Comparison of ENCODE assay signal across 8 cellular contexts in the genomic region with DNA sequence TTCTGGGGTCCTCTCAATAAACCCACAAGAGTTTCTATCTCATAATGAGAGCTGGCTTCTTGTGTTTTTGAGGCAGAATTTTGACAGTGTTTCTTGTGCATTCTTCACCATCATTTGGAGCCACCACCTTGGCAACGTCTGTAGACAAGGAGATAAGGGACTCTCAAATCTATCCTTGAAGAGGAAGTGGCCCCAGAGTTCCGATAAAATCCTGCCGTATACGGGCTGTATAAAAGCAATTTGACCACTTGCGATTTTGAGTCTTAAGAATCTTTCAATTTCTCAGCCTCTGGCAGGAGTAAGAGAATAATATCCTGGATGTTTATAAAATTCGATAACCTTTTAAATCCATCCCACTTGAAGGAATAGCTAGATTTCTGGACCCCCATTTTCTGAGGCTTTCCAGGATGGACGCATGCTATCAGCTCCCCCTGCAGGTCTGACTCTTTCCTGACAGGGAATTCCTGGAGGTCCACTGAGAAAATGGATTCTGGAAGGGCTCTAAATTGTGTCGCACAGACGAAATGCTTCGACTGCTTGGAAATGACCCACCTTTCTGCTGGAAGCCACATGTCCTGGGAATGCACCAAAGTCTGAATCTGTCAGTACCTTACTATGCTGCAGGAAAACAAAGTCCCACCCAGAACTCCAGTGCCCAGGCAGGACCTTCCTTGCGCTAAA. TPM values are rescaled to one million over a fixed set of nuclear protein-coding genes. Genes with fewer than 3 reads are reported as not detected.
DNase-seq lines count a peak whose midpoint lies in the region; ATAC-seq and TF ChIP-seq lines count a peak whose summit lies in the region.

No MANE protein-coding gene starts in this region.

- H3K9me3 ChIP-seq in BLaER1 treated with 17β-estradiol and CSF1 and Interleukin-3, amounts not matched to agents 10 nM and 100 nM (replicated peaks in 1 of 11) = peaks cover 0 to 1% (median 0%) of the 10 kb centered on the region in 11 experiments; a peak in 1 of 22 replicates
- H3K9me3 ChIP-seq in fibroblast of lung (ENCODE audit: control insufficient read depth, insufficient read depth, low read depth, low read length) (no peaks in the 10 kb centered on the region), ovary (no peaks in the 10 kb centered on the region)

- TF ChIP-seq CTCF in fibroblast of lung (conservative IDR thresholded peaks at IDR 0.05 in 1 of 2, IDR thresholded peaks at IDR 0.05 in 1 of 2; ENCODE audit: low read depth in 1 of 2, low read length in 2 of 2) (peak; percentile 87 to 93), ovary (IDR thresholded peaks at IDR 0.05) (peak; percentile 44 to 80 (median 79))

- no peaks in the 10 kb centered on the region for H3K79me2 ChIP-seq in fibroblast of lung (ENCODE audit: control insufficient read depth, insufficient read depth, low read length)

- peak overlapping the region in 3 of 10 experiments; percentile 22 to 34 (median 26); a peak in 4 of 20 replicates for H3K4me3 ChIP-seq in BLaER1 treated with 17β-estradiol and CSF1 and Interleukin-3, amounts not matched to agents 10 nM and 100 nM
- peak overlapping the region; percentile 2 to 76 (median 46) for H3K4me3 ChIP-seq in fibroblast of lung (replicated peaks in 1 of 4; ENCODE audit: control extremely low read depth in 1 of 4, insufficient read depth in 1 of 4, low read depth in 3 of 4, low read length in 4 of 4)
- H3K4me3 ChIP-seq in ovary = peak overlapping the region; percentile 22

- peak; percentile 68 for DNase-seq in HEK293T (ENCODE audit: extremely low spot score)
- DNase-seq in SHP77 (lab: John Stamatoyannopoulos, UW) = peak; percentile 53 to 60
- DNase-seq in fibroblast of lung (ENCODE audit: low read depth in 2 of 2) = peak; percentile 21 to 72
- DNase-seq in ovary = peak in 4 of 5 donors; percentile 50 to 72 (median 58)

- H2AFZ ChIP-seq in fibroblast of lung (ENCODE audit: low read length) = peak overlapping the region; percentile 51

- intact Hi-C loops in ovary (cut with DNase I) = loop anchor here (5.0 to 10.0 kb wide), 6 partner anchors 175 to 577 kb away; a partner anchor contains a TSS

- CTCF ChIA-PET in HEK293T (lab: Yijun Ruan, JAX) = interaction anchor here (0.6 to 2.3 kb wide), 12 partner anchors 8 to 1057 kb away, joined by 3 to 26 read pairs (median 3); a partner anchor contains a TSS

- no peak for TF ChIP-seq POLR2A in ovary (IDR thresholded peaks at IDR 0.05)

- POLR2A ChIA-PET in HEK293T (lab: Yijun Ruan, JAX) = interaction anchor here (1.3 to 2.1 kb wide), 2 partner anchors 280 to 282 kb away, joined by 4 to 6 read pairs; no protein-coding TSS in a partner anchor

- no peak overlapping the region for H3K9ac ChIP-seq in BLaER1 treated with 17β-estradiol and CSF1 and Interleukin-3, amounts not matched to agents 10 nM and 100 nM
- H3K9ac ChIP-seq in fibroblast of lung (ENCODE audit: insufficient read depth, low read length) = no peak overlapping the region

- peak overlapping the region in 10 of 11 experiments; percentile 2 to 63 (median 24); a peak in 15 of 22 replicates for H3K4me2 ChIP-seq in BLaER1 treated with 17β-estradiol and CSF1 and Interleukin-3, amounts not matched to agents 10 nM and 100 nM
- peak overlapping the region; percentile 89 for H3K4me2 ChIP-seq in fibroblast of lung (ENCODE audit: extremely low read depth, insufficient read depth, low read length)

- H4K20me1 ChIP-seq in BLaER1 treated with 17β-estradiol and CSF1 and Interleukin-3, amounts not matched to agents 10 nM and 100 nM = no peaks in the 10 kb centered on the region
- H4K20me1 ChIP-seq in fibroblast of lung (ENCODE audit: control insufficient read depth, extremely low read depth, insufficient read depth, low read length) = no peaks in the 10 kb centered on the region

- ATAC-seq in HG02884 (IDR thresholded peaks at IDR 0.05; ENCODE audit: unreplicated experiment) (no peak), GM21529 (IDR thresholded peaks at IDR 0.05; ENCODE audit: unreplicated experiment) (no peak), GM18873 (IDR thresholded peaks at IDR 0.05; ENCODE audit: low FRiP score, unreplicated experiment) (no peak)

- H3K36me3 ChIP-seq in BLaER1 treated with 17β-estradiol and CSF1 and Interleukin-3, amounts not matched to agents 10 nM and 100 nM = no peaks in the 10 kb centered on the region
- H3K36me3 ChIP-seq in fibroblast of lung (ENCODE audit: control insufficient read depth, insufficient read depth, low read length) (no peaks in the 10 kb centered on the region), ovary (no peaks in the 10 kb centered on the region)

- H3K27me3 ChIP-seq in BLaER1 treated with 17β-estradiol and CSF1 and Interleukin-3, amounts not matched to agents 10 nM and 100 nM = no peaks in the 10 kb centered on the region
- H3K27me3 ChIP-seq in fibroblast of lung (ENCODE audit: control insufficient read depth, insufficient read depth, low read length) (no peaks in the 10 kb centered on the region), ovary (no peaks in the 10 kb centered on the region)

- peaks cover 0 to 12% (median 9%) of the 10 kb centered on the region in 10 experiments; a peak in 15 of 20 replicates for H3K4me1 ChIP-seq in BLaER1 treated with 17β-estradiol and CSF1 and Interleukin-3, amounts not matched to agents 10 nM and 100 nM
- H3K4me1 ChIP-seq in fibroblast of lung (ENCODE audit: control insufficient read depth, extremely low read depth, insufficient read depth, low read length) (peaks cover 6% of the 10 kb centered on the region), ovary (ENCODE audit: insufficient read depth) (peaks cover 6% of the 10 kb centered on the region)

- H3K27ac ChIP-seq in BLaER1 treated with 17β-estradiol and CSF1 and Interleukin-3, amounts not matched to agents 10 nM and 100 nM = no peak overlapping the region
- H3K27ac ChIP-seq in fibroblast of lung (ENCODE audit: insufficient read depth, low read length) (no peak overlapping the region), ovary (no peak overlapping the region)

- no peak for TF ChIP-seq EP300 in ovary (IDR thresholded peaks at IDR 0.05)

- 8 to 19% (median 11%) methylated on average over 11 of the region's 11 CpGs for WGBS in ovary, 3 donors

TF ChIP-seq in HEK293T, 16 proteins besides CTCF, POLR2A, EP300 and RAD21:
- TF ChIP-seq ELF4 (IDR thresholded peaks at IDR 0.05) (no peak), L3MBTL2 (conservative IDR thresholded peaks at IDR 0.05) (no peak), TARDBP (IDR thresholded peaks at IDR 0.05) (no peak), SP1 (IDR thresholded peaks at IDR 0.05) (no peak), FOXK2 (IDR thresholded peaks at IDR 0.05) (no peak), LEF1 (IDR thresholded peaks at IDR 0.05; ENCODE audit: borderline replicate concordance) (no peak), HDGF (IDR thresholded peaks at IDR 0.05; ENCODE audit: borderline replicate concordance) (no peak), CTBP1 (IDR thresholded peaks at IDR 0.05; ENCODE audit: borderline replicate concordance) (no peak), SUZ12 (IDR thresholded peaks at IDR 0.05) (no peak), FOXM1 (IDR thresholded peaks at IDR 0.05; ENCODE audit: borderline replicate concordance) (no peak)
- TF ChIP-seq, protein P1, sequence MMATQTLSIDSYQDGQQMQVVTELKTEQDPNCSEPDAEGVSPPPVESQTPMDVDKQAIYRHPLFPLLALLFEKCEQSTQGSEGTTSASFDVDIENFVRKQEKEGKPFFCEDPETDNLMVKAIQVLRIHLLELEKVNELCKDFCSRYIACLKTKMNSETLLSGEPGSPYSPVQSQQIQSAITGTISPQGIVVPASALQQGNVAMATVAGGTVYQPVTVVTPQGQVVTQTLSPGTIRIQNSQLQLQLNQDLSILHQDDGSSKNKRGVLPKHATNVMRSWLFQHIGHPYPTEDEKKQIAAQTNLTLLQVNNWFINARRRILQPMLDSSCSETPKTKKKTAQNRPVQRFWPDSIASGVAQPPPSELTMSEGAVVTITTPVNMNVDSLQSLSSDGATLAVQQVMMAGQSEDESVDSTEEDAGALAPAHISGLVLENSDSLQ (IDR thresholded peaks at IDR 0.05) = no peak

RNA-seq across cellular contexts. Expression of a gene that starts 54.1 kb away (rescaled TPM):
- total RNA-seq in fibroblast of lung (10.2 and 11.0 TPM in 2 replicates), ovary (10 to 100 TPM; 10.5 to 19.6 (median 17.7) TPM)
- polyA plus RNA-seq in fibroblast of lung (11.7 and 13.0 TPM in 2 replicates), ovary (10 to 100 TPM in 1 of 2 donors, 1 to 10 TPM in 1; 9.9 to 13.6 TPM)
- 10.2 and 10.6 TPM in 2 replicates for polyA plus RNA-seq in fibroblast of lung (2012)
- polyA minus RNA-seq in fibroblast of lung (ENCODE audit: low replicate concordance) = 0.74 and 2.3 TPM in 2 replicates
